ENCODE assay signal across 18 cellular contexts in genomic region chr19:29564574-29565005, GRCh38. TPM values are rescaled to one million over a fixed set of nuclear protein-coding genes. Genes with fewer than 3 reads are reported as not detected.
DNase-seq lines count a peak whose midpoint lies in the region; ATAC-seq lines count a peak whose summit lies in the region.
"Had no signal": no experiment of that assay in that cellular context is flagged by ENCODE, and none has a peak within 500 bp of the region (broad histone marks: within the 10 kb centered on the region; RNA-seq: fewer than 3 reads in every experiment).

No MANE protein-coding gene starts in this region.

- peaks cover 12% of the 10 kb centered on the region for H3K4me1 Mint-ChIP-seq in activated CD4-positive, alpha-beta T cell treated with anti-CD3 and anti-CD28 coated beads for 36 hours
- no peaks in the 10 kb centered on the region for H3K4me1 Mint-ChIP-seq in stimulated activated memory B cell treated with anti-CD40 and anti-IgM and Interleukin-4, amounts not matched to agents 10 μg/mL and 1 μg/mL and 100 μg/mL, for 72 hours
- H3K4me1 Mint-ChIP-seq: memory B cell had no signal

- H3K27me3 Mint-ChIP-seq in activated CD4-positive, alpha-beta T cell treated with anti-CD3 and anti-CD28 coated beads for 36 hours: peaks cover 30% of the 10 kb centered on the region
- H3K27me3 Mint-ChIP-seq in stimulated activated memory B cell treated with anti-CD40 and anti-IgM and Interleukin-4, amounts not matched to agents 10 μg/mL and 1 μg/mL and 100 μg/mL, for 72 hours: peaks cover 56% of the 10 kb centered on the region

- in situ Hi-C loops in G401 (cut with HindIII; ENCODE audit: low sequenced_read_pairs): no loop called here

- POLR2A ChIA-PET in activated CD4-positive, alpha-beta T cell treated with anti-CD3 and anti-CD28 coated beads for 36 hours (lab: Charles Lee): no interaction called here

- ATAC-seq in activated CD4-positive, alpha-beta T cell treated with anti-CD3 and anti-CD28 coated beads for 36 hours: peak; percentile 76
- no peak for ATAC-seq in stimulated activated memory B cell treated with anti-CD40 and anti-IgM and Interleukin-4, amounts not matched to agents 10 μg/mL and 1 μg/mL and 100 μg/mL, for 72 hours
- ATAC-seq in GM21717 (IDR thresholded peaks at IDR 0.05; ENCODE audit: unreplicated experiment) (no peak), HG03469 (IDR thresholded peaks at IDR 0.05; ENCODE audit: unreplicated experiment) (no peak)
- ATAC-seq: foreskin keratinocyte; naive thymus-derived CD4-positive, alpha-beta T cell; Right ventricle myocardium inferior had no signal

- H3K36me3 Mint-ChIP-seq in activated CD4-positive, alpha-beta T cell treated with anti-CD3 and anti-CD28 coated beads for 36 hours (ENCODE audit: low read depth): no peaks in the 10 kb centered on the region
- H3K36me3 Mint-ChIP-seq in stimulated activated memory B cell treated with anti-CD40 and anti-IgM and Interleukin-4, amounts not matched to agents 10 μg/mL and 1 μg/mL and 100 μg/mL, for 72 hours: no peaks in the 10 kb centered on the region
- H3K36me3 Mint-ChIP-seq: memory B cell had no signal

- DNase-seq in activated CD4-positive, alpha-beta T cell treated with anti-CD3 and anti-CD28 coated beads for 36 hours: peak; percentile 26
- no peak for DNase-seq in activated CD4-positive, alpha-beta T cell treated with anti-CD3 and anti-CD28 coated beads for 4 hours
- DNase-seq in G401 (ENCODE audit: low spot score): peak; percentile 57
- peak; percentile 34 for DNase-seq in NCI-H345 treated with DMSO at 0.1 percent for 48 hours (lab: John Stamatoyannopoulos, UW; ENCODE audit: unreplicated experiment)
- peak; percentile 62 for DNase-seq in mesenteric fat pad (ENCODE audit: low spot score)
- DNase-seq: activated CD4-positive, alpha-beta T cell treated with anti-CD3 and anti-CD28 coated beads for 48 hours; foreskin keratinocyte; naive thymus-derived CD4-positive, alpha-beta T cell; NCI-H510A treated with DMSO at 0.1 percent for 48 hours; ovary had no signal

- intact Hi-C loops in activated CD4-positive, alpha-beta T cell treated with anti-CD3 and anti-CD28 coated beads for 36 hours (cut with DNase I, micrococcal nuclease): loop anchor here in 1 of 2 experiments (1.0 kb wide), 1 partner anchor 12 kb away; no protein-coding TSS in a partner anchor

- H3K9me3 Mint-ChIP-seq in activated CD4-positive, alpha-beta T cell treated with anti-CD3 and anti-CD28 coated beads for 36 hours (ENCODE audit: low read depth): peaks cover 4% of the 10 kb centered on the region
- H3K9me3 Mint-ChIP-seq in stimulated activated memory B cell treated with anti-CD40 and anti-IgM and Interleukin-4, amounts not matched to agents 10 μg/mL and 1 μg/mL and 100 μg/mL, for 72 hours: no peaks in the 10 kb centered on the region

- no peak overlapping the region for H3K4me3 Mint-ChIP-seq in activated CD4-positive, alpha-beta T cell treated with anti-CD3 and anti-CD28 coated beads for 36 hours
- no peak overlapping the region for H3K4me3 Mint-ChIP-seq in stimulated activated memory B cell treated with anti-CD40 and anti-IgM and Interleukin-4, amounts not matched to agents 10 μg/mL and 1 μg/mL and 100 μg/mL, for 72 hours
- H3K4me3 Mint-ChIP-seq: memory B cell; naive thymus-derived CD4-positive, alpha-beta T cell had no signal

- CTCF ChIA-PET in activated CD4-positive, alpha-beta T cell treated with anti-CD3 and anti-CD28 coated beads for 36 hours (lab: Charles Lee): interaction anchor here (1.3 kb wide), 1 partner anchor 23 kb away, joined by 4 read pairs; no protein-coding TSS in a partner anchor

- H3K27ac Mint-ChIP-seq in activated CD4-positive, alpha-beta T cell treated with anti-CD3 and anti-CD28 coated beads for 36 hours: no peak overlapping the region
- no peak overlapping the region for H3K27ac Mint-ChIP-seq in stimulated activated memory B cell treated with anti-CD40 and anti-IgM and Interleukin-4, amounts not matched to agents 10 μg/mL and 1 μg/mL and 100 μg/mL, for 72 hours
- H3K27ac Mint-ChIP-seq: memory B cell; naive thymus-derived CD4-positive, alpha-beta T cell had no signal

RNA-seq across cellular contexts. Expression of gene VSTM2B, which starts 38.8 kb away (rescaled TPM):
- total RNA-seq in activated CD4-positive, alpha-beta T cell treated with anti-CD3 and anti-CD28 coated beads for 36 hours: not detected
- total RNA-seq in G401 (2014; rRNA removed; shearing (Covaris generic)): 2.5 TPM in 1 of 2 replicates, not detected in the other
- not detected for total RNA-seq in mesenteric fat pad
- total RNA-seq: epithelial cell of proximal tubule, foreskin keratinocyte, LHCN-M2, Right ventricle myocardium inferior, ureter had no signal

RNA-seq across cellular contexts. Expression of gene POP4, which starts 41.5 kb away (rescaled TPM):
- total RNA-seq in activated CD4-positive, alpha-beta T cell treated with anti-CD3 and anti-CD28 coated beads for 36 hours: 100 to 1,000 TPM; 101 to 136 TPM
- 81.4 and 157 TPM in 2 replicates for total RNA-seq in G401 (2014; rRNA removed; shearing (Covaris generic))
- 57.4 TPM for total RNA-seq in mesenteric fat pad

Comparison
In these comparisons a context has a peak if more than half of its experiments do, and no peak if none do; other contexts are left out.
1. DNase-seq: peak in activated CD4-positive, alpha-beta T cell treated with anti-CD3 and anti-CD28 coated beads for 36 hours (single experiment), G401 (single experiment), NCI-H345 treated with DMSO at 0.1 percent for 48 hours (single experiment) and mesenteric fat pad (single experiment); none in activated CD4-positive, alpha-beta T cell treated with anti-CD3 and anti-CD28 coated beads for 4 hours (0 of 2).